8 cellular contexts compared by ENCODE assay signal in genomic region chr2:211745295-211746097, GRCh38.
DNase-seq lines count a peak whose midpoint lies in the region; ATAC-seq and TF ChIP-seq lines count a peak whose summit lies in the region.

No MANE protein-coding gene starts in this region.

- H3K27me3 Mint-ChIP-seq in Caco-2 (ENCODE audit: insufficient read depth, unreplicated experiment) (peaks cover 5% of the 10 kb centered on the region), neural crest cell (ENCODE audit: low read depth) (no peaks in the 10 kb centered on the region)
- H3K27me3 Mint-ChIP-seq in T-helper 2 cell treated with Interferon-gamma antibody and Interleukin-4, amounts not matched to agents 5 μg/mL and 100 μg/mL, for 36 hours (ENCODE audit: low read depth) = no peaks in the 10 kb centered on the region

- H3K4me3 Mint-ChIP-seq in Caco-2 (ENCODE audit: unreplicated experiment) = no peak overlapping the region
- no peak overlapping the region for H3K4me3 Mint-ChIP-seq in T-helper 2 cell treated with Interferon-gamma antibody and Interleukin-4, amounts not matched to agents 5 μg/mL and 100 μg/mL, for 36 hours
- H3K4me3 Mint-ChIP-seq in neural crest cell = peak overlapping the region; percentile 57

- 28 to 37% methylated on average over 4 of the region's 4 CpGs for WGBS in esophagus squamous epithelium, 2 donors

- H3K9me3 Mint-ChIP-seq in Caco-2 (ENCODE audit: unreplicated experiment) (no peaks in the 10 kb centered on the region), neural crest cell (no peaks in the 10 kb centered on the region)
- no peaks in the 10 kb centered on the region for H3K9me3 Mint-ChIP-seq in T-helper 2 cell treated with Interferon-gamma antibody and Interleukin-4, amounts not matched to agents 5 μg/mL and 100 μg/mL, for 36 hours

- H3K27me3 ChIP-seq in Caco-2 (replicated peaks; ENCODE audit: control insufficient read depth, insufficient read depth, low read length) = no peaks in the 10 kb centered on the region
- H3K27me3 ChIP-seq in esophagus squamous epithelium = no peaks in the 10 kb centered on the region

- no peak overlapping the region for H3K4me3 ChIP-seq in Caco-2 (ENCODE audit: low read depth, low read length)
- H3K4me3 ChIP-seq in esophagus squamous epithelium = no peak overlapping the region

- H3K27ac ChIP-seq in esophagus squamous epithelium = no peak overlapping the region

- CTCF ChIA-PET in Caco-2 (lab: Charles Lee) = interaction anchor here (0.5 kb wide), 1 partner anchor 504 kb away, joined by 3 read pairs; no protein-coding TSS in a partner anchor

- no peaks in the 10 kb centered on the region for H3K36me3 Mint-ChIP-seq in Caco-2 (ENCODE audit: insufficient read depth, unreplicated experiment)
- H3K36me3 Mint-ChIP-seq in T-helper 2 cell treated with Interferon-gamma antibody and Interleukin-4, amounts not matched to agents 5 μg/mL and 100 μg/mL, for 36 hours (ENCODE audit: low read depth) = no peaks in the 10 kb centered on the region
- H3K36me3 Mint-ChIP-seq in neural crest cell (ENCODE audit: low read depth) = no peaks in the 10 kb centered on the region

- no peaks in the 10 kb centered on the region for H3K36me3 ChIP-seq in Caco-2 (ENCODE audit: control insufficient read depth, insufficient read depth, low read length)
- H3K36me3 ChIP-seq in esophagus squamous epithelium = no peaks in the 10 kb centered on the region

- POLR2A ChIA-PET in Caco-2 (lab: Charles Lee) = no interaction called here

- no peaks in the 10 kb centered on the region for H3K9me3 ChIP-seq in Caco-2
- no peaks in the 10 kb centered on the region for H3K9me3 ChIP-seq in esophagus squamous epithelium

- TF ChIP-seq POLR2A in esophagus squamous epithelium (IDR thresholded peaks at IDR 0.05) = no peak

- H3K27ac Mint-ChIP-seq in Caco-2 (ENCODE audit: unreplicated experiment) (no peak overlapping the region), neural crest cell (ENCODE audit: unreplicated experiment) (peak overlapping the region; percentile 62)
- H3K27ac Mint-ChIP-seq in T-helper 2 cell treated with Interferon-gamma antibody and Interleukin-4, amounts not matched to agents 5 μg/mL and 100 μg/mL, for 36 hours = no peak overlapping the region

- BruUV-seq in Caco-2 (replicated peaks; lab: Mats Ljungman, UMichigan) = no TSS peak

- peak; percentile 81 to 90 for TF ChIP-seq CTCF in Caco-2 (IDR thresholded peaks at IDR 0.05; ENCODE audit: insufficient read depth in 1 of 2, low read depth in 1 of 2, low read length in 1 of 2, severe bottlenecking in 1 of 2, unreplicated experiment in 1 of 2)
- TF ChIP-seq CTCF in esophagus squamous epithelium (IDR thresholded peaks at IDR 0.05) = peak; percentile 29 to 77 (median 72)
- TF ChIP-seq CTCF in neural crest cell (conservative IDR thresholded peaks at IDR 0.05) = peak; percentile 89

- H3K4me1 ChIP-seq in Caco-2 (peaks cover 5% of the 10 kb centered on the region; the same call in 1 of the 2 replicates), esophagus squamous epithelium (no peaks in the 10 kb centered on the region)

- DNase-seq in Caco-2 (peak; percentile 63 to 69), NCI-H1694 (lab: John Stamatoyannopoulos, UW) (peak; percentile 52), esophagus squamous epithelium (lab: John Stamatoyannopoulos, UW) (no peak), neural crest cell (ENCODE audit: low read depth, low spot score) (peak; percentile 36)
- peak; percentile 5 for DNase-seq in T-helper 2 cell treated with Interferon-gamma antibody and Interleukin-4, amounts not matched to agents 5 μg/mL and 100 μg/mL, for 36 hours (ENCODE audit: low spot score)
- no peak for DNase-seq in activated CD4-positive, CD25-positive, alpha-beta regulatory T cell treated with anti-CD3 and anti-CD28 coated beads, Interleukin-2, amount 50 U/mL, for 72 hours

- intact Hi-C loops in Caco-2 (cut with micrococcal nuclease; ENCODE audit: unreplicated experiment) = loop anchor here (1.0 to 10.0 kb wide), 6 partner anchors 260 to 822 kb away; no protein-coding TSS in a partner anchor
- intact Hi-C loops in esophagus squamous epithelium (cut with DNase I) = no loop called here

- ATAC-seq in GM18870 (IDR thresholded peaks at IDR 0.05; ENCODE audit: unreplicated experiment) (peak; percentile 98), HG03025 (IDR thresholded peaks at IDR 0.05; ENCODE audit: low FRiP score, unreplicated experiment) (peak; percentile 97)

- H3K4me1 Mint-ChIP-seq in Caco-2 (ENCODE audit: low read depth, unreplicated experiment) (no peaks in the 10 kb centered on the region), neural crest cell (peaks cover 27% of the 10 kb centered on the region)
- H3K4me1 Mint-ChIP-seq in T-helper 2 cell treated with Interferon-gamma antibody and Interleukin-4, amounts not matched to agents 5 μg/mL and 100 μg/mL, for 36 hours (ENCODE audit: low read depth) = no peaks in the 10 kb centered on the region

Comparison
In these comparisons a context has a peak if more than half of its experiments do, and no peak if none do; other contexts are left out.
1. DNase-seq: peak in Caco-2 (2 of 2), NCI-H1694 (single experiment), T-helper 2 cell treated with Interferon-gamma antibody and Interleukin-4, amounts not matched to agents 5 μg/mL and 100 μg/mL, for 36 hours (single experiment) and neural crest cell (single experiment); none in esophagus squamous epithelium (single experiment) and activated CD4-positive, CD25-positive, alpha-beta regulatory T cell treated with anti-CD3 and anti-CD28 coated beads, Interleukin-2, amount 50 U/mL, for 72 hours (single experiment).
2. Peak in every context shown above with its lines, with median percentiles within 50 percentile points of each other: CTCF ChIP-seq.